33 cellular contexts compared by ENCODE assay signal in genomic region chr18:42941860-42942259, GRCh38.
"Had no signal": no experiment of that assay in that cellular context is flagged by ENCODE, and none has a peak within 500 bp of the region (broad histone marks: within the 10 kb centered on the region; RNA-seq: fewer than 3 reads in every experiment).

No MANE protein-coding gene starts in this region.

- H3K9me3 ChIP-seq: adrenal gland, ascending aorta had no signal

- ATAC-seq: activated CD8-positive, alpha-beta T cell treated with anti-CD3 and anti-CD28 coated beads for 36 hours; activated naive CD4-positive, alpha-beta T cell treated with anti-CD3 and anti-CD28 coated beads, Interleukin-2, amount 50 U/mL, for 72 hours; activated T-cell treated with anti-CD3 and anti-CD28 coated beads, Interleukin-2, amount 50 U/mL, for 4 hours; activated T-cell treated with anti-CD3 and anti-CD28 coated beads, Interleukin-2, amount 50 U/mL, for 72 hours; activated T-helper 17 cell treated with anti-CD3 and anti-CD28 coated beads, Interleukin-2, amount 50 U/mL, for 72 hours had no signal

- H3K27me3 ChIP-seq: adrenal gland, ascending aorta, cardiac muscle cell had no signal

- H3K27ac ChIP-seq: adrenal gland, ascending aorta, cardiac muscle cell, VCaP had no signal

- H3K4me3 ChIP-seq: adrenal gland, ascending aorta, cardiac muscle cell had no signal

- H3K4me1 ChIP-seq: adrenal gland, ascending aorta had no signal

- FAIRE-seq: bronchial epithelial cell, TTC549 had no signal

- DNase-seq: activated B cell treated with CpG ODN at 0.5 μM for 24 hours; activated CD4-positive, alpha-beta memory T cell treated with anti-CD3 and anti-CD28 coated beads for 36 hours; activated CD4-positive, alpha-beta T cell treated with anti-CD3 and anti-CD28 coated beads for 4 hours; activated CD4-positive, alpha-beta T cell treated with anti-CD3 and anti-CD28 coated beads, Interleukin-2, amount 10 ng/mL, durations not matched to agents 24 days and 14 days; activated CD4-positive, alpha-beta T cell treated with anti-CD3 and anti-CD28 coated beads, Interleukin-2, amount 50 U/mL, for 1 hour; activated CD4-positive, alpha-beta T cell treated with anti-CD3 and anti-CD28 coated beads, Interleukin-2, amount 50 U/mL, for 4 hours; activated CD4-positive, CD25-positive, alpha-beta regulatory T cell treated with anti-CD3 and anti-CD28 coated beads, Interleukin-2, amount 50 U/mL, for 72 hours; activated CD8-positive, alpha-beta memory T cell treated with anti-CD3 and anti-CD28 coated beads, Interleukin-2, amount 50 U/mL, for 4 hours; activated CD8-positive, alpha-beta T cell treated with anti-CD3 and anti-CD28 coated beads for 36 hours; activated effector memory CD4-positive, alpha-beta T cell treated with anti-CD3 and anti-CD28 coated beads, Interleukin-2, amount 50 U/mL, for 16 hours; activated gamma-delta T cell treated with Interleukin-2 at 50 U/mL for 16 hours; activated naive CD4-positive, alpha-beta T cell; activated naive CD4-positive, alpha-beta T cell treated with anti-CD3 and anti-CD28 coated beads for 36 hours; activated naive CD4-positive, alpha-beta T cell treated with anti-CD3 and anti-CD28 coated beads, Interleukin-2, amount 50 U/mL, for 16 hours; activated naive CD8-positive, alpha-beta T cell treated with anti-CD3 and anti-CD28 coated beads for 36 hours; activated T-cell treated with anti-CD3 and anti-CD28 coated beads for 4 hours; activated T-cell treated with anti-CD3 and anti-CD28 coated beads, Interleukin-2, amount 50 U/mL, for 1 hour; activated T-cell treated with anti-CD3 and anti-CD28 coated beads, Interleukin-2, amount 50 U/mL, for 4 hours; activated T-cell treated with anti-CD3 and anti-CD28 coated beads, Interleukin-2, amount 50 U/mL, for 72 hours; adrenal gland; amniotic stem cell; caudate nucleus; cerebellar nuclear complex; T-helper 1 cell; T-helper 2 cell; T-helper 9 cell had no signal

- H3K36me3 ChIP-seq: adrenal gland, ascending aorta, cardiac muscle cell had no signal
